In genomic region chr16:15422222-15422621, GRCh38 we compare ENCODE assay signal across 29 cellular contexts. TPM values are rescaled to one million over a fixed set of nuclear protein-coding genes. Genes with fewer than 3 reads are reported as not detected.
"Had no signal": no experiment of that assay in that cellular context is flagged by ENCODE, and none has a peak within 500 bp of the region (broad histone marks: within the 10 kb centered on the region; RNA-seq: fewer than 3 reads in every experiment).

No MANE protein-coding gene starts in this region.

- H3K9me3 ChIP-seq: ascending aorta, breast epithelium had no signal

- H3K27me3 ChIP-seq: ascending aorta, brain microvascular endothelial cell, breast epithelium had no signal

- H3K4me1 ChIP-seq: ascending aorta, breast epithelium had no signal

- H3K27ac ChIP-seq: ascending aorta, brain microvascular endothelial cell, breast epithelium, VCaP had no signal

- ATAC-seq: activated CD8-positive, alpha-beta T cell treated with anti-CD3 and anti-CD28 coated beads for 36 hours; activated naive CD8-positive, alpha-beta T cell treated with anti-CD3 and anti-CD28 coated beads, Interleukin-2, amount 50 U/mL, for 24 hours; activated T-cell treated with anti-CD3 and anti-CD28 coated beads, Interleukin-2, amount 50 U/mL, for 4 hours had no signal

- DNase-seq: activated B cell treated with CpG ODN at 0.5 μM for 24 hours; activated CD4-positive, alpha-beta memory T cell treated with anti-CD3 and anti-CD28 coated beads for 36 hours; activated CD4-positive, alpha-beta T cell treated with anti-CD3 and anti-CD28 coated beads for 4 hours; activated CD4-positive, alpha-beta T cell treated with anti-CD3 and anti-CD28 coated beads, Interleukin-2, amount 10 ng/mL, durations not matched to agents 24 days and 14 days; activated CD4-positive, alpha-beta T cell treated with anti-CD3 and anti-CD28 coated beads, Interleukin-2, amount 50 U/mL, for 1 hour; activated CD4-positive, alpha-beta T cell treated with anti-CD3 and anti-CD28 coated beads, Interleukin-2, amount 50 U/mL, for 4 hours; activated CD4-positive, CD25-positive, alpha-beta regulatory T cell treated with anti-CD3 and anti-CD28 coated beads, Interleukin-2, amount 50 U/mL, for 72 hours; activated CD8-positive, alpha-beta memory T cell treated with anti-CD3 and anti-CD28 coated beads, Interleukin-2, amount 50 U/mL, for 4 hours; activated CD8-positive, alpha-beta T cell treated with anti-CD3 and anti-CD28 coated beads for 36 hours; activated effector memory CD4-positive, alpha-beta T cell treated with Interleukin-2 at 50 U/mL for 16 hours; activated gamma-delta T cell; activated naive CD4-positive, alpha-beta T cell treated with anti-CD3 and anti-CD28 coated beads, Interleukin-2, amount 10 ng/mL, durations not matched to agents 7 days and 5 days; activated naive CD4-positive, alpha-beta T cell treated with Interleukin-2 at 50 U/mL for 16 hours; activated naive CD8-positive, alpha-beta T cell treated with anti-CD3 and anti-CD28 coated beads, Interleukin-2, amount 10 ng/mL, durations not matched to agents 7 days and 5 days; activated naive CD8-positive, alpha-beta T cell treated with anti-CD3 and anti-CD28 coated beads, Interleukin-2, amount 50 U/mL, for 24 hours; activated T-cell treated with anti-CD3 and anti-CD28 coated beads for 4 hours; activated T-cell treated with anti-CD3 and anti-CD28 coated beads, Interleukin-2, amount 50 U/mL, for 1 hour; activated T-cell treated with anti-CD3 and anti-CD28 coated beads, Interleukin-2, amount 50 U/mL, for 4 hours; amygdala; anterior cingulate cortex; brain microvascular endothelial cell; central memory CD4-positive, alpha-beta T cell; T-helper 1 cell; T-helper 2 cell; T-helper 9 cell had no signal

- FAIRE-seq: TTC549 had no signal

- H3K4me3 ChIP-seq: ascending aorta, breast epithelium had no signal

- H3K36me3 ChIP-seq: ascending aorta, brain microvascular endothelial cell, breast epithelium had no signal

RNA-seq across cellular contexts. Expression of gene MPV17L, which starts 26.7 kb away (rescaled TPM):
- total RNA-seq: activated CD4-positive, alpha-beta memory T cell treated with anti-CD3 and anti-CD28 coated beads for 36 hours; activated naive CD8-positive, alpha-beta T cell treated with anti-CD3 and anti-CD28 coated beads, Interleukin-2, amount 10 ng/mL, durations not matched to agents 7 days and 5 days had no signal

RNA-seq across cellular contexts. Expression of gene NPIPA5, which starts 44.1 kb away (rescaled TPM):
- total RNA-seq: ascending aorta had no signal
